Comparison of ENCODE assay signal across 8 cellular contexts in genomic region chr18:48841381-48842258, GRCh38.
DNase-seq lines count a peak whose midpoint lies in the region; ATAC-seq and TF ChIP-seq lines count a peak whose summit lies in the region.

No MANE protein-coding gene starts in this region.

- H3K79me2 ChIP-seq in PC-3 (ENCODE audit: low read length), result no peaks in the 10 kb centered on the region

- intact Hi-C loops in PC-3 (cut with micrococcal nuclease), result no loop called here

- no peaks in the 10 kb centered on the region for H4K20me1 ChIP-seq in PC-3 (ENCODE audit: low read length)

- CTCF ChIA-PET in PC-3 (lab: Charles Lee), result no interaction called here

- DNase-seq in BE2C (peak; percentile 47), NCI-H69 (lab: John Stamatoyannopoulos, UW) (peak; percentile 70), dermis blood vessel endothelial cell (peak; percentile 55), myocyte (ENCODE audit: low read depth) (peak; percentile 68), PC-3 (no peak), NCI-H2171 treated with DMSO at 0.1 percent for 48 hours (lab: John Stamatoyannopoulos, UW) (no peak)

- POLR2A ChIA-PET in PC-3 (lab: Charles Lee; ENCODE audit: unreplicated experiment), result no interaction called here

- H3K4me1 ChIP-seq in BE2C, result peaks cover 40% of the 10 kb centered on the region
- peaks cover 18% of the 10 kb centered on the region for H3K4me1 ChIP-seq in PC-3 (ENCODE audit: insufficient read depth, low read length)

- H3K27ac ChIP-seq in PC-3 (ENCODE audit: low read length), result no peak overlapping the region

- H3K4me2 ChIP-seq in PC-3 (ENCODE audit: low read length), result no peak overlapping the region

- H3K4me3 ChIP-seq in BE2C (ENCODE audit: low read depth, low read length) (no peak overlapping the region), PC-3 (ENCODE audit: low read length) (no peak overlapping the region)

- H3K9me2 ChIP-seq in PC-3 (replicated peaks; ENCODE audit: low read length), result no peaks in the 10 kb centered on the region

- no peaks in the 10 kb centered on the region for H3K36me3 ChIP-seq in BE2C
- no peaks in the 10 kb centered on the region for H3K36me3 ChIP-seq in PC-3 (ENCODE audit: low read depth, low read length)

- no peak overlapping the region for H2AFZ ChIP-seq in PC-3 (ENCODE audit: low read length)

- no peaks in the 10 kb centered on the region for H3F3A ChIP-seq in PC-3 (ENCODE audit: low read length, unreplicated experiment)

- no peaks in the 10 kb centered on the region for H3K27me3 ChIP-seq in BE2C
- no peaks in the 10 kb centered on the region for H3K27me3 ChIP-seq in PC-3 (ENCODE audit: low read length)

- no TSS peak for BruUV-seq in PC-3 (replicated peaks; lab: Mats Ljungman, UMichigan)

- no peak for TF ChIP-seq POLR2A in GM18505 (IDR thresholded peaks at IDR 0.05; ENCODE audit: borderline replicate concordance, extremely low read depth, insufficient read depth, insufficient read length)

- ATAC-seq in GM18505 (IDR thresholded peaks at IDR 0.05; ENCODE audit: unreplicated experiment) (no peak), PC-3 (no peak), HG03135 (IDR thresholded peaks at IDR 0.05; ENCODE audit: unreplicated experiment) (no peak)

- H3K9ac ChIP-seq in PC-3 (ENCODE audit: low read length), result no peak overlapping the region

- H3K9me3 ChIP-seq in BE2C, result no peaks in the 10 kb centered on the region
- H3K9me3 ChIP-seq in PC-3 (ENCODE audit: low read length), result no peaks in the 10 kb centered on the region

- TF ChIP-seq CTCF in BE2C (IDR thresholded peaks at IDR 0.05; ENCODE audit: low read depth, low read length) (no peak), PC-3 (conservative IDR thresholded peaks at IDR 0.05; ENCODE audit: low read depth, low read length) (no peak)

Comparison
In these comparisons a context has a peak if more than half of its experiments do, and no peak if none do; other contexts are left out.
1. DNase-seq: peak in BE2C (single experiment), NCI-H69 (single experiment), dermis blood vessel endothelial cell (single experiment) and myocyte (single experiment); none in PC-3 (single experiment) and NCI-H2171 treated with DMSO at 0.1 percent for 48 hours (single experiment).